In genomic region chr6:106089981-106090380, GRCh38 we compare ENCODE assay signal across 10 cellular contexts. TPM values are rescaled to one million over a fixed set of nuclear protein-coding genes. Genes with fewer than 3 reads are reported as not detected.
DNase-seq lines count a peak whose midpoint lies in the region; ATAC-seq and TF ChIP-seq lines count a peak whose summit lies in the region.
"Had no signal": no experiment of that assay in that cellular context is flagged by ENCODE, and none has a peak within 500 bp of the region (broad histone marks: within the 10 kb centered on the region; RNA-seq: fewer than 3 reads in every experiment).

No MANE protein-coding gene starts in this region.

- no peaks in the 10 kb centered on the region for H4K20me1 ChIP-seq in SK-N-SH (ENCODE audit: insufficient read depth)

- H3K27me3 ChIP-seq in left ventricle myocardium inferior (ENCODE audit: low read depth) (peaks cover 87% of the 10 kb centered on the region), SK-N-SH (ENCODE audit: insufficient read depth) (no peaks in the 10 kb centered on the region), esophagus squamous epithelium (peaks cover 0 to 11% (median 0%) of the 10 kb centered on the region in 4 donors), vagina (no peaks in the 10 kb centered on the region)

- H3F3A ChIP-seq in SK-N-SH (replicated peaks; ENCODE audit: insufficient read depth), result peaks cover 22% of the 10 kb centered on the region

- TF ChIP-seq POLR2A in esophagus squamous epithelium (IDR thresholded peaks at IDR 0.05) (peak in 1 of 4 donors; percentile 9), vagina (IDR thresholded peaks at IDR 0.05) (no peak)

- intact Hi-C loops in left ventricle myocardium inferior (cut with micrococcal nuclease), result no loop called here
- intact Hi-C loops in Right ventricle myocardium inferior (cut with DNase I), result loop anchor here (5.0 to 10.0 kb wide), 3 partner anchors 98 to 355 kb away; partner anchors contain the start of gene ATG5
- intact Hi-C loops in esophagus squamous epithelium (cut with DNase I), result no loop called here
- intact Hi-C loops in vagina (cut with DNase I), result no loop called here

- H3K9me3 ChIP-seq in left ventricle myocardium inferior (replicated peaks) (no peaks in the 10 kb centered on the region), SK-N-SH (no peaks in the 10 kb centered on the region), esophagus squamous epithelium (no peaks in the 10 kb centered on the region), vagina (no peaks in the 10 kb centered on the region)

- H3K4me2 ChIP-seq in SK-N-SH, result peak overlapping the region; percentile 85; the same call in 1 of the 2 replicates

- POLR2A ChIA-PET in SK-N-SH (lab: Yijun Ruan, JAX), result no interaction called here

- H3K4me3 ChIP-seq in left ventricle myocardium inferior (peak overlapping the region; percentile 66), SK-N-SH (ENCODE audit: low read depth in 2 of 2, low read length in 1 of 2) (peak overlapping the region in 1 of 2 experiments; percentile 19; a peak in 2 of 4 replicates), esophagus squamous epithelium (peak overlapping the region; percentile 45 to 76 (median 50)), vagina (peak overlapping the region; percentile 50 to 55)

- ATAC-seq in Right ventricle myocardium inferior (no peak), HG03139 (IDR thresholded peaks at IDR 0.05; ENCODE audit: unreplicated experiment) (no peak), HG02870 (IDR thresholded peaks at IDR 0.05; ENCODE audit: unreplicated experiment) (no peak)

- CTCF ChIA-PET in SK-N-SH (lab: Yijun Ruan, JAX), result interaction anchor here (0.8 to 1.7 kb wide), 9 partner anchors 9 to 213 kb away, joined by 3 to 10 read pairs (median 4); no protein-coding TSS in a partner anchor

- no peak for TF ChIP-seq EP300 in SK-N-SH (IDR thresholded peaks at IDR 0.05; ENCODE audit: borderline replicate concordance in 1 of 2, low read depth in 1 of 2, low read length in 1 of 2)

- TF ChIP-seq CTCF in left ventricle myocardium inferior (IDR thresholded peaks at IDR 0.05; ENCODE audit: borderline replicate concordance), result no peak
- peak; percentile 54 for TF ChIP-seq CTCF in SK-N-SH (IDR thresholded peaks at IDR 0.05)
- TF ChIP-seq CTCF in esophagus squamous epithelium (IDR thresholded peaks at IDR 0.05), result no peak
- no peak for TF ChIP-seq CTCF in vagina (IDR thresholded peaks at IDR 0.05)

- TF ChIP-seq RAD21 in SK-N-SH (IDR thresholded peaks at IDR 0.05; ENCODE audit: low read length), result peak; percentile 60

- H3K27ac ChIP-seq in left ventricle myocardium inferior (replicated peaks), result peak overlapping the region; percentile 65
- no peak overlapping the region for H3K27ac ChIP-seq in SK-N-SH (ENCODE audit: low read depth in 2 of 2, low read length in 1 of 2)
- peak overlapping the region; percentile 47 to 84 (median 82) for H3K27ac ChIP-seq in esophagus squamous epithelium
- peak overlapping the region; percentile 85 for H3K27ac ChIP-seq in vagina

- peaks cover 47% of the 10 kb centered on the region for H3K4me1 ChIP-seq in left ventricle myocardium inferior
- peaks cover 5 to 13% of the 10 kb centered on the region in 2 experiments; a peak in 3 of 4 replicates for H3K4me1 ChIP-seq in SK-N-SH (ENCODE audit: control insufficient read depth in 1 of 2, insufficient read depth in 2 of 2, low read depth in 1 of 2, low read length in 1 of 2)
- peaks cover 0 to 71% (median 6%) of the 10 kb centered on the region in 3 donors for H3K4me1 ChIP-seq in esophagus squamous epithelium
- peaks cover 44% of the 10 kb centered on the region for H3K4me1 ChIP-seq in vagina

- 83% methylated on average over 4 of the region's 4 CpGs for WGBS in SK-N-SH (ENCODE audit: low lambda C conversion rate)
- WGBS in esophagus squamous epithelium, 2 donors, result 56 to 81% methylated on average over 4 of the region's 4 CpGs

- no peak for DNase-seq in left ventricle myocardium inferior
- no peak for DNase-seq in Right ventricle myocardium inferior (ENCODE audit: missing footprints)
- DNase-seq in SK-N-SH, result no peak
- no peak for DNase-seq in esophagus squamous epithelium (lab: John Stamatoyannopoulos, UW)
- DNase-seq in vagina (ENCODE audit: extremely low spot score in 2 of 2), result no peak
- DNase-seq in iPS-NIHi7 (ENCODE audit: extremely low spot score), result no peak
- DNase-seq: caudate nucleus, NCI-H1436 treated with DMSO at 0.1 percent for 48 hours had no signal

- H3K9me2 ChIP-seq in SK-N-SH, result no peaks in the 10 kb centered on the region

- no peak overlapping the region; the same call in 1 of the 2 replicates for H2AFZ ChIP-seq in SK-N-SH (ENCODE audit: low read depth)

- peaks cover 47% of the 10 kb centered on the region for H3K79me2 ChIP-seq in SK-N-SH (ENCODE audit: insufficient read depth)

- no peak overlapping the region for H3K9ac ChIP-seq in SK-N-SH

- H3K36me3 ChIP-seq in left ventricle myocardium inferior (no peaks in the 10 kb centered on the region), SK-N-SH (replicated peaks in 1 of 2; ENCODE audit: control insufficient read depth in 1 of 2, insufficient read depth in 2 of 2, low read length in 1 of 2) (peaks cover 5 to 9% of the 10 kb centered on the region in 2 experiments), esophagus squamous epithelium (peaks cover 0 to 9% (median 0%) of the 10 kb centered on the region in 3 donors), vagina (no peaks in the 10 kb centered on the region)

TF ChIP-seq in SK-N-SH, 30 proteins besides CTCF, POLR2A, EP300 and RAD21:
- TF ChIP-seq SMC3 (IDR thresholded peaks at IDR 0.05; ENCODE audit: low read depth, low read length) (peak; percentile 45), MXI1 (IDR thresholded peaks at IDR 0.05; ENCODE audit: low read depth, low read length) (no peak), RXRA (IDR thresholded peaks at IDR 0.05; ENCODE audit: borderline replicate concordance, low read depth) (no peak)
TF ChIP-seq in SK-N-SH: peak in this region for 1.

RNA-seq across cellular contexts. Expression of gene PRDM1, which starts 3.8 kb away (rescaled TPM):
- 0.85 TPM for total RNA-seq in left ventricle myocardium inferior
- 0.87 TPM for total RNA-seq in Right ventricle myocardium inferior
- 2.3 and 4.0 TPM in 2 replicates for polyA plus RNA-seq in SK-N-SH (2012; rRNA removed)
- polyA plus RNA-seq in SK-N-SH (2012; cell fraction: cytosol; rRNA removed), result 2.6 and 3.0 TPM in 2 replicates
- polyA plus RNA-seq in SK-N-SH (2012; cell fraction: nucleus; rRNA removed), result 6.7 and 8.0 TPM in 2 replicates
- total RNA-seq in esophagus squamous epithelium, result 10 to 100 TPM; 18.3 to 75.8 (median 35.4) TPM
- total RNA-seq in vagina, result 27.0 TPM

Comparison
In these comparisons a context has a peak if more than half of its experiments do, and no peak if none do; other contexts are left out.
1. H3K27ac ChIP-seq: peak in left ventricle myocardium inferior (single experiment), esophagus squamous epithelium (4 of 4) and vagina (single experiment); none in SK-N-SH (0 of 2).
2. RNA of gene PRDM1, which starts 3.8 kb away (total RNA-seq): 18.3 to 75.8 TPM in esophagus squamous epithelium and 27.0 TPM in vagina (single experiment); 0.87 TPM in Right ventricle myocardium inferior (single experiment) and 0.85 TPM in left ventricle myocardium inferior (single experiment); every median in the first group is over 10 times any median in the second.